20 cellular contexts compared by ENCODE assay signal in genomic region chr3:99836681-99837080, GRCh38.
"Had no signal": no experiment of that assay in that cellular context is flagged by ENCODE, and none has a peak within 500 bp of the region (broad histone marks: within the 10 kb centered on the region; RNA-seq: fewer than 3 reads in every experiment).

No MANE protein-coding gene starts in this region.

- H3K9me3 ChIP-seq: esophagus muscularis mucosa, ovary, prostate gland, spleen, testis, tibial nerve had no signal

- H3K4me1 ChIP-seq: prostate gland, testis had no signal

- ATAC-seq: left lobe of liver; natural killer cell treated with Interleukin-12 subunit alpha and Interleukin-12 subunit beta and Interleukin-15 and Interleukin-18, amount 100 ng/mL, for 72 hours; sciatic nerve; stimulated activated memory B cell treated with anti-CD40 and anti-IgM and Interleukin-4, amounts not matched to agents 10 μg/mL and 1 μg/mL and 100 μg/mL, for 72 hours had no signal

- DNase-seq: cerebellar nuclear complex; dorsolateral prefrontal cortex; effector CD8-positive, alpha-beta T cell; nucleus accumbens; ovary; retina; spleen; stimulated activated CD4-positive, alpha-beta T cell treated with anti-CD3 and anti-CD28 coated beads, Interleukin-15, amount 100 ng/mL, for 24 hours; stimulated activated CD4-positive, alpha-beta T cell treated with anti-CD3 and anti-CD28 coated beads, Interleukin-1b, Interleukin-23, amount 100 ng/mL, for 48 hours; stimulated activated CD4-positive, alpha-beta T cell treated with anti-CD3 and anti-CD28 coated beads, Interleukin-4, amount 100 ng/mL, for 24 hours; testis had no signal

- H3K4me3 ChIP-seq: cardiac muscle cell, dorsolateral prefrontal cortex, esophagus muscularis mucosa, neural progenitor cell, ovary, prostate gland, spleen, testis, tibial nerve had no signal

- H3K27ac ChIP-seq: cardiac muscle cell, dorsolateral prefrontal cortex, esophagus muscularis mucosa, neural progenitor cell, ovary, prostate gland, spleen, testis, tibial nerve had no signal

- H3K27me3 ChIP-seq: cardiac muscle cell, dorsolateral prefrontal cortex, esophagus muscularis mucosa, neural progenitor cell, ovary, spleen, testis, tibial nerve had no signal
